In the genomic region with DNA sequence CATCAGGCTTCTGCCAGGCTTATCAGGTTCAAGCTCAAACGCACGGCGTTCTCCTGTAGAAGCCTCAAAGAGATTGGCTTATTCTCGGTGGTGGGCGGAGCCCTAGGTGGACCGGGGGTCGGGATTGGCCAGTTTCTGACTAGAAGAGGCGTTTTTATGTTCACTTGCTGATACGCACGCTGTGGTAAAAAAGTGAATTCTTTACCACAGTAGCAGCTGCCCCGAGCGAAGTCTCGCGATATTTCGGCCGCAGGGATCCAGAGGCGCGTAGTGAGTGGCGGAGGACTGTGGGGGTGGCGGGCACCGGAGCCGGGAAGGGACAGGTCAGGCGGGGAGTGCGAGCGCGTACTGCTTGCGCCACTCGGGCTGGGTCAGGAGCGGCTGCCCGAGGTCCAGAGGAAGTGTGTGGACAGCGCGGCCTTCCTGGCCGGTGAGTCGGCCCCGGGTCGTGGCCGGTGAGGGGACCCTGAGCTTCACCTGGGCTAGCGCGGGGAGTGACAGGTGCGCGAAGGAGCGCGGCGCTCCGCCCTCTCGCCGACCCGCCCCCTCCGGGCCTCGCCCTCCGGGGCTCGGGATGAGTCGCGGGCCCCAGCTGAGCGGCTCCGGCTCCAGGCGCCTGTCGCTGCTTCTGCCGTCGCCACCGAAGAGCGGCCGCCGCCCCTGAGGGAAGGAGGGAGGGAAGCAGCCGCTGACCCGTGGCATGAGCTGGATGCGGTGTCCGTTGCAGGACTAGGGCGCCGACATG, we compare ENCODE assay signal across 1 cellular context.
TF ChIP-seq lines count a peak whose summit lies in the region.

A gene with protein sequence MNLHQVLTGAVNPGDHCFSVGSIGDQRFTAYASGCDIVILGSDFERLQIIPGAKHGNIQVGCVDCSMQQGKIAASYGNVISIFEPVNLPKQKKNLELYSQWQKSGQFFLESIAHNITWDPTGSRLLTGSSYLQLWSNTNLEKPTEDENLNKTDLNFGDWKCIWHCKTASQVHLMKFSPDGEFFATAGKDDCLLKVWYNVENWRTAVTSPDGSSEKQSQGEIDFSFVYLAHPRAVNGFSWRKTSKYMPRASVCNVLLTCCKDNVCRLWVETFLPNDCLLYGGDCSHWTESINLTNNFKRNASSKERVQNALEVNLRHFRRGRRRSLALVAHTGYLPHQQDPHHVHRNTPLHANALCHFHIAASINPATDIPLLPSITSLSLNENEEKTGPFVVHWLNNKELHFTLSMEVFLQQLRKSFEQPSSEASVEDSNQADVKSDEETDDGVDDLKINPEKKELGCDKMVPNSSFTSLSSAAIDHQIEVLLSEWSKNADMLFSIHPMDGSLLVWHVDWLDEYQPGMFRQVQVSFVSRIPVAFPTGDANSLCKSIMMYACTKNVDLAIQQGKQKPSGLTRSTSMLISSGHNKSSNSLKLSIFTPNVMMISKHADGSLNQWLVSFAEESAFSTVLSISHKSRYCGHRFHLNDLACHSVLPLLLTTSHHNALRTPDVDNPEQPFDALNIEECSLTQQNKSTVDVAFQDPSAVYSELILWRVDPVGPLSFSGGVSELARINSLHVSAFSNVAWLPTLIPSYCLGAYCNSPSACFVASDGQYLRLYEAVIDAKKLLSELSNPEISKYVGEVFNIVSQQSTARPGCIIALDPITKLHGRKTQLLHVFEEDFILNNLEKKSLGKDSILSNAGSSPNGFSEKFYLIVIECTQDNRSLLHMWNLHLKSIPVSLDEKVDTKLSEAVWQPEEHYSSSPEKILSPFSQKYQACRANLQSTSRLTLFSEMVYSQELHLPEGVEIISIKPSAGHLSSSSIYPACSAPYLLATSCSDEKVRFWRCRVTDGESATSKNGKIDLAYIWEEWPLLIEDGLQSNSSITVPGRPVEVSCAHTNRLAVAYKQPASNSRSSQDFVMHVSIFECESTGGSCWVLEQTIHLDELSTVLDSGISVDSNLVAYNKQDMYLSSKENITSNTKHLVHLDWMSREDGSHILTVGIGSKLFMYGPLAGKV (N-terminal part only) (plus strand): TSS at position 260 of the 745 bp plus-strand sequence. CDS start 483 bp downstream, at position 743.

TF ChIP-seq in K562, 482 proteins besides CTCF, POLR2A, EP300 and RAD21 (continued from another document and continues in another):
- TF ChIP-seq, protein P1, sequence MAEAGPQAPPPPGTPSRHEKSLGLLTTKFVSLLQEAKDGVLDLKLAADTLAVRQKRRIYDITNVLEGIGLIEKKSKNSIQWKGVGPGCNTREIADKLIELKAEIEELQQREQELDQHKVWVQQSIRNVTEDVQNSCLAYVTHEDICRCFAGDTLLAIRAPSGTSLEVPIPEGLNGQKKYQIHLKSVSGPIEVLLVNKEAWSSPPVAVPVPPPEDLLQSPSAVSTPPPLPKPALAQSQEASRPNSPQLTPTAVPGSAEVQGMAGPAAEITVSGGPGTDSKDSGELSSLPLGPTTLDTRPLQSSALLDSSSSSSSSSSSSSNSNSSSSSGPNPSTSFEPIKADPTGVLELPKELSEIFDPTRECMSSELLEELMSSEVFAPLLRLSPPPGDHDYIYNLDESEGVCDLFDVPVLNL (CRISPR knock-in tag; IDR thresholded peaks at IDR 0.05; ENCODE audit: low read depth) = peak; percentile 31; the same call in 1 of the 2 replicates
- TF ChIP-seq ZKSCAN8 (CRISPR knock-in tag; IDR thresholded peaks at IDR 0.05) (no peak), L3MBTL2 (IDR thresholded peaks at IDR 0.05) (peak; percentile 47; the same call in 1 of the 2 replicates), DEAF1 (CRISPR knock-in tag; IDR thresholded peaks at IDR 0.05) (no peak), RREB1 (CRISPR knock-in tag; IDR thresholded peaks at IDR 0.05) (no peak), ZNF766 (CRISPR knock-in tag; conservative IDR thresholded peaks at IDR 0.05) (no peak), ZNF584 (CRISPR knock-in tag; IDR thresholded peaks at IDR 0.05; ENCODE audit: low read depth) (no peak), RBM15 (IDR thresholded peaks at IDR 0.05; ENCODE audit: insufficient read depth, low read length) (no peak), NFE2 (IDR thresholded peaks at IDR 0.05; ENCODE audit: low read depth) (0 out of 2 replicates have a peak, but pooled peaks have one; percentile 1), ZNF143 (CRISPR knock-in tag; IDR thresholded peaks at IDR 0.05) (peak; percentile 59; the same call in 1 of the 2 replicates), CBX2 (IDR thresholded peaks at IDR 0.05; ENCODE audit: insufficient read depth, low read length, poor library complexity, severe bottlenecking) (no peak), KLF16 (IDR thresholded peaks at IDR 0.05) (peak; percentile 3), BRF2 (IDR thresholded peaks at IDR 0.05; ENCODE audit: borderline replicate concordance, insufficient read depth, insufficient read length) (no peak), ASH1L (IDR thresholded peaks at IDR 0.05; ENCODE audit: borderline replicate concordance, low read depth, partially characterized antibody) (peak; percentile 85), ATF2 (CRISPR knock-in tag; IDR thresholded peaks at IDR 0.05) (no peak), XRCC4 (IDR thresholded peaks at IDR 0.05; ENCODE audit: extremely low read depth, insufficient read depth, insufficient read length) (no peak), TEAD4 (IDR thresholded peaks at IDR 0.05; ENCODE audit: low read length) (peak; percentile 5; the same call in 1 of the 2 replicates), TEAD4 (CRISPR knock-in tag; IDR thresholded peaks at IDR 0.05; ENCODE audit: borderline replicate concordance) (no peak), ZNF778 (CRISPR knock-in tag; IDR thresholded peaks at IDR 0.05) (no peak), CBX1 (IDR thresholded peaks at IDR 0.05; ENCODE audit: low read depth) (no peak), RBM22 (IDR thresholded peaks at IDR 0.05; ENCODE audit: low read depth, low read length, poor library complexity, severe bottlenecking) (peak; percentile 43), ZNF184 (CRISPR knock-in tag; IDR thresholded peaks at IDR 0.05) (no peak), GMEB1 (CRISPR knock-in tag; IDR thresholded peaks at IDR 0.05) (no peak; the same call in none of the 2 replicates), TAF1 (IDR thresholded peaks at IDR 0.05; ENCODE audit: control insufficient read depth, extremely low read depth, insufficient read depth, low read length, severe bottlenecking) (peak; percentile 70), PURB (CRISPR knock-in tag; IDR thresholded peaks at IDR 0.05; ENCODE audit: low read depth) (no peak)
- TF ChIP-seq, protein P2, sequence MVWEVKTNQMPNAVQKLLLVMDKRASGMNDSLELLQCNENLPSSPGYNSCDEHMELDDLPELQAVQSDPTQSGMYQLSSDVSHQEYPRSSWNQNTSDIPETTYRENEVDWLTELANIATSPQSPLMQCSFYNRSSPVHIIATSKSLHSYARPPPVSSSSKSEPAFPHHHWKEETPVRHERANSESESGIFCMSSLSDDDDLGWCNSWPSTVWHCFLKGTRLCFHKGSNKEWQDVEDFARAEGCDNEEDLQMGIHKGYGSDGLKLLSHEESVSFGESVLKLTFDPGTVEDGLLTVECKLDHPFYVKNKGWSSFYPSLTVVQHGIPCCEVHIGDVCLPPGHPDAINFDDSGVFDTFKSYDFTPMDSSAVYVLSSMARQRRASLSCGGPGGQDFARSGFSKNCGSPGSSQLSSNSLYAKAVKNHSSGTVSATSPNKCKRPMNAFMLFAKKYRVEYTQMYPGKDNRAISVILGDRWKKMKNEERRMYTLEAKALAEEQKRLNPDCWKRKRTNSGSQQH (CRISPR knock-in tag; IDR thresholded peaks at IDR 0.05) = 0 out of 2 replicates have a peak, but pooled peaks have one; percentile 48
- TF ChIP-seq, protein P3, sequence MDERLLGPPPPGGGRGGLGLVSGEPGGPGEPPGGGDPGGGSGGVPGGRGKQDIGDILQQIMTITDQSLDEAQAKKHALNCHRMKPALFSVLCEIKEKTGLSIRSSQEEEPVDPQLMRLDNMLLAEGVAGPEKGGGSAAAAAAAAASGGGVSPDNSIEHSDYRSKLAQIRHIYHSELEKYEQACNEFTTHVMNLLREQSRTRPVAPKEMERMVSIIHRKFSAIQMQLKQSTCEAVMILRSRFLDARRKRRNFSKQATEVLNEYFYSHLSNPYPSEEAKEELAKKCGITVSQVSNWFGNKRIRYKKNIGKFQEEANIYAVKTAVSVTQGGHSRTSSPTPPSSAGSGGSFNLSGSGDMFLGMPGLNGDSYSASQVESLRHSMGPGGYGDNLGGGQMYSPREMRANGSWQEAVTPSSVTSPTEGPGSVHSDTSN (CRISPR knock-in tag; IDR thresholded peaks at IDR 0.05; ENCODE audit: low read depth) = peak; percentile 50; the same call in 1 of the 2 replicates
- TF ChIP-seq, protein P3 (tag; conservative IDR thresholded peaks at IDR 0.05; ENCODE audit: low read depth) = peak; percentile 40; the same call in 1 of the 2 replicates
